ENCODE assay signal across 8 cellular contexts in the genomic region with DNA sequence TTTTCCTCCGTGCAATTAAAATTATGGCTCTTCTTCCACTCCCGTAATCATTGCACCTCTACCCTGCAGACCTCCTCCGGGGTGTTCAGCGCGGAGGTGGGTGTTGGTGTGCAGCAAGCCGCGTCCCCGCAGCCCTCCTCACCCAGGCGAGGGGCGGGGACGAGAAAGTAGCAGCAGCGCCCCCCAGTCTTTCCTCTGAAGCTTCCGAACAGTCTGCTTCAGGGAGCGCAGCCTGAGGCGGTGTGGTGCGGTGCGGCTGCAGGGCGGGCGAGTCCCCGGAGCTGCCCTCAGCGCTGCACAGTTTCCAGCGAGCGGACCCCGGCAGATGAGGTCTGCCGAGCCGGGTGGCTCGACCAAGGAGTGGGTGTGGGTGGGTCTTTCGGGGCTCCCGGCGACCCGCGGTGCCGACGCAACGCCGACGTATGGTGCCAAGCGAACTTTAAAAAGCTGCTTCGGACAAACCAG. TPM values are rescaled to one million over a fixed set of nuclear protein-coding genes. Genes with fewer than 3 reads are reported as not detected.
A peak's percentile ranks its signal among the peaks of the same experiment; 100 is the strongest.
DNase-seq lines count a peak whose midpoint lies in the region; ATAC-seq and TF ChIP-seq lines count a peak whose summit lies in the region.

A gene with protein sequence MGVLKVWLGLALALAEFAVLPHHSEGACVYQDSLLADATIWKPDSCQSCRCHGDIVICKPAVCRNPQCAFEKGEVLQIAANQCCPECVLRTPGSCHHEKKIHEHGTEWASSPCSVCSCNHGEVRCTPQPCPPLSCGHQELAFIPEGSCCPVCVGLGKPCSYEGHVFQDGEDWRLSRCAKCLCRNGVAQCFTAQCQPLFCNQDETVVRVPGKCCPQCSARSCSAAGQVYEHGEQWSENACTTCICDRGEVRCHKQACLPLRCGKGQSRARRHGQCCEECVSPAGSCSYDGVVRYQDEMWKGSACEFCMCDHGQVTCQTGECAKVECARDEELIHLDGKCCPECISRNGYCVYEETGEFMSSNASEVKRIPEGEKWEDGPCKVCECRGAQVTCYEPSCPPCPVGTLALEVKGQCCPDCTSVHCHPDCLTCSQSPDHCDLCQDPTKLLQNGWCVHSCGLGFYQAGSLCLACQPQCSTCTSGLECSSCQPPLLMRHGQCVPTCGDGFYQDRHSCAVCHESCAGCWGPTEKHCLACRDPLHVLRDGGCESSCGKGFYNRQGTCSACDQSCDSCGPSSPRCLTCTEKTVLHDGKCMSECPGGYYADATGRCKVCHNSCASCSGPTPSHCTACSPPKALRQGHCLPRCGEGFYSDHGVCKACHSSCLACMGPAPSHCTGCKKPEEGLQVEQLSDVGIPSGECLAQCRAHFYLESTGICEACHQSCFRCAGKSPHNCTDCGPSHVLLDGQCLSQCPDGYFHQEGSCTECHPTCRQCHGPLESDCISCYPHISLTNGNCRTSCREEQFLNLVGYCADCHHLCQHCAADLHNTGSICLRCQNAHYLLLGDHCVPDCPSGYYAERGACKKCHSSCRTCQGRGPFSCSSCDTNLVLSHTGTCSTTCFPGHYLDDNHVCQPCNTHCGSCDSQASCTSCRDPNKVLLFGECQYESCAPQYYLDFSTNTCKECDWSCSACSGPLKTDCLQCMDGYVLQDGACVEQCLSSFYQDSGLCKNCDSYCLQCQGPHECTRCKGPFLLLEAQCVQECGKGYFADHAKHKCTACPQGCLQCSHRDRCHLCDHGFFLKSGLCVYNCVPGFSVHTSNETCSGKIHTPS (N-terminal part only) (plus strand): TSS at position 189 of the 465 bp plus-strand sequence. CDS start 687 bp downstream, outside the sequence.

- 0% methylated on average over 18 of the region's 39 CpGs for WGBS in suprapubic skin

- TF ChIP-seq CTCF in AG04450 (IDR thresholded peaks at IDR 0.05; ENCODE audit: low read depth, low read length) (no peak), GM13977 (IDR thresholded peaks at IDR 0.05; ENCODE audit: extremely low read depth, insufficient read depth, missing control alignments) (no peak), HL-60 (IDR thresholded peaks at IDR 0.05; ENCODE audit: insufficient read depth, low read length) (no peak), dorsolateral prefrontal cortex (IDR thresholded peaks at IDR 0.05 in 54 of 56, conservative IDR thresholded peaks at IDR 0.05 in 2 of 56; ENCODE audit: low read depth in 1 of 56, partially characterized antibody in 56 of 56) (peak in 9 of 56 donors; percentile 7 to 26 (median 12)), lower lobe of right lung (IDR thresholded peaks at IDR 0.05) (no peak), suprapubic skin (IDR thresholded peaks at IDR 0.05) (no peak)

- no peaks in the 10 kb centered on the region for H3K36me3 ChIP-seq in SK-N-MC (ENCODE audit: insufficient read depth, low read length)
- H3K36me3 ChIP-seq in lower lobe of right lung = no peaks in the 10 kb centered on the region
- H3K36me3 ChIP-seq in suprapubic skin = no peaks in the 10 kb centered on the region

- H3K27me3 ChIP-seq in AG04450 (ENCODE audit: control insufficient read depth, insufficient read depth, low read length) (peaks cover 46% of the 10 kb centered on the region), HL-60 (ENCODE audit: insufficient read depth, poor library complexity, severe bottlenecking) (peaks cover 42% of the 10 kb centered on the region), dorsolateral prefrontal cortex (peaks cover 0 to 3% (median 0%) of the 10 kb centered on the region in 45 donors), lower lobe of right lung (ENCODE audit: low read depth) (peaks cover 25% of the 10 kb centered on the region), suprapubic skin (peaks cover 5% of the 10 kb centered on the region)

- intact Hi-C loops in dorsolateral prefrontal cortex (cut with DNase I) (loop anchor here in 1 of 2 donors (5.0 kb wide), 1 partner anchor 460 kb away; no protein-coding TSS in a partner anchor), lower lobe of right lung (cut with DNase I) (no loop called here)

- peak within 1 kb of the TSS; percentile 40 for H3K9ac ChIP-seq in SK-N-MC (ENCODE audit: insufficient read length)

- H3K4me3 ChIP-seq in AG04450 (ENCODE audit: low read depth, low read length) = peak within 1 kb of the TSS; percentile 59
- H3K4me3 ChIP-seq in HL-60 (replicated peaks; ENCODE audit: insufficient read depth, low read length) = peak within 1 kb of the TSS; percentile 15
- peak within 1 kb of the TSS; percentile 87 for H3K4me3 ChIP-seq in SK-N-MC
- H3K4me3 ChIP-seq in dorsolateral prefrontal cortex = peak within 1 kb of the TSS; percentile 51 to 88 (median 71)
- H3K4me3 ChIP-seq in lower lobe of right lung = peak within 1 kb of the TSS; percentile 61
- peak within 1 kb of the TSS; percentile 70 for H3K4me3 ChIP-seq in suprapubic skin

- H3K27ac ChIP-seq in AG04450 (ENCODE audit: low read depth, low read length) (no peak within 1 kb of the TSS), HL-60 (replicated peaks) (no peak within 1 kb of the TSS), SK-N-MC (no peak within 1 kb of the TSS), dorsolateral prefrontal cortex (peak within 1 kb of the TSS in 50 of 59 donors; percentile 20 to 82 (median 70)), lower lobe of right lung (peak within 1 kb of the TSS; percentile 19), suprapubic skin (peak within 1 kb of the TSS; percentile 16)

- H3K4me1 ChIP-seq in lower lobe of right lung = peaks cover 22% of the 10 kb centered on the region
- H3K4me1 ChIP-seq in suprapubic skin = peaks cover 37% of the 10 kb centered on the region

- TF ChIP-seq POLR2A in suprapubic skin (IDR thresholded peaks at IDR 0.05) = no peak

- CTCF ChIA-PET in AG04450 (lab: Charles Lee) = interaction anchor here (0.6 kb wide), 1 partner anchor 1093 kb away, joined by 4 read pairs; no protein-coding TSS in a partner anchor

- H3K9me3 ChIP-seq in AG04450 (ENCODE audit: control insufficient read depth, insufficient read depth, low read length) (peaks cover 9% of the 10 kb centered on the region; the same call in 1 of the 2 replicates), SK-N-MC (ENCODE audit: low read depth, low read length) (no peaks in the 10 kb centered on the region), lower lobe of right lung (no peaks in the 10 kb centered on the region), suprapubic skin (no peaks in the 10 kb centered on the region)

- ATAC-seq in lower lobe of right lung = peak; percentile 54 to 64

- POLR2A ChIA-PET in AG04450 (lab: Yijun Ruan, JAX) = no interaction called here

- DNase-seq in AG04450 (ENCODE audit: low read depth, low spot score) (no peak), GM13977 (ENCODE audit: low spot score) (peak; percentile 29), HL-60 (ENCODE audit: low read depth in 1 of 2, low spot score in 1 of 2) (no peak), SK-N-MC (ENCODE audit: low read depth, low spot score) (no peak), dorsolateral prefrontal cortex (peak in 7 of 10 donors; percentile 12 to 56 (median 46)), lower lobe of right lung (peak; percentile 45), suprapubic skin (ENCODE audit: low spot score in 2 of 2) (peak; percentile 63 to 77), NOMO-1 treated with DMSO at 0.1 percent for 48 hours (lab: John Stamatoyannopoulos, UW; ENCODE audit: unreplicated experiment) (no peak)

- in situ Hi-C loops in GM13977 (cut with MboI; ENCODE audit: low pct_unique_long_range_greater_than_20kb, low sequenced_read_pairs, unreplicated experiment) = no loop called here

- TF ChIP-seq EP300 in suprapubic skin (IDR thresholded peaks at IDR 0.05) = no peak

RNA-seq across cellular contexts. Expression of the gene that starts here (rescaled TPM):
- polyA plus RNA-seq in AG04450 (2011; rRNA removed) = under 0.01 and 0.21 TPM in 2 replicates
- polyA minus RNA-seq in AG04450 (2011; rRNA and poly(A)+ RNA removed) = 0.09 TPM in 1 of 2 replicates, not detected in the other
- total RNA-seq in dorsolateral prefrontal cortex (10 to 100 TPM; 10.7 to 50.8 (median 20.9) TPM), lower lobe of right lung (9.2 TPM), suprapubic skin (10 to 100 TPM in 1 of 4 donors, 1 to 10 TPM in 3; 1.4 to 24.9 (median 3.8) TPM)

Comparison
In these comparisons a context has a peak if more than half of its experiments do, and no peak if none do; other contexts are left out.
1. DNase-seq: peak in GM13977 (single experiment), dorsolateral prefrontal cortex (7 of 10), lower lobe of right lung (single experiment) and suprapubic skin (2 of 2); none in AG04450 (single experiment), HL-60 (0 of 2), SK-N-MC (single experiment) and NOMO-1 treated with DMSO at 0.1 percent for 48 hours (single experiment).
2. H3K27ac ChIP-seq: peak in dorsolateral prefrontal cortex (50 of 59), lower lobe of right lung (single experiment) and suprapubic skin (single experiment); none in AG04450 (single experiment), HL-60 (single experiment) and SK-N-MC (single experiment).
3. H3K4me3 ChIP-seq: peak in every context shown above with its lines; median percentile 87 in SK-N-MC; 71 in dorsolateral prefrontal cortex; 70 in suprapubic skin; 61 in lower lobe of right lung; 59 in AG04450; 15 in HL-60.